In the genomic region with DNA sequence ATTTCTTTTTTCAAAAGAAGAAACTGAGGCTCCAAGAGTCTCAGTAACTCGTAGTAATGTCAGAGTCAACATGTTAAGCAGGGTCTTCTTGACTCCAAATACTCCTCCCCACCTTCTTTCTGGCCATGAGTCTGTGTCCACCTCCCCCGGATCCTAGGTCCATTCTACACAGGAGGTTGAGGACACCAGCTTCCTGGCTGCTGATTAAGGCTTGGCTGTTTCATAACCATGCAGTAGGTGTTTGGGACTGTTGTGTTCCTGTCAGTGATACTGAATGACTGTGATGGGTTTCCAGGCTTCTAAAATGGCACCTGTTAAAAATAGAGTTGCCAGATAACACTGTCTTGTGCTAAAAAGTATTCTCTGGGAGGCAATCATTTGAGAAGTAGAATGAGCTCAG, we compare ENCODE assay signal across 13 cellular contexts. TPM values are rescaled to one million over a fixed set of nuclear protein-coding genes. Genes with fewer than 3 reads are reported as not detected.
"Had no signal": no experiment of that assay in that cellular context is flagged by ENCODE, and none has a peak within 500 bp of the region (broad histone marks: within the 10 kb centered on the region; RNA-seq: fewer than 3 reads in every experiment).

No MANE protein-coding gene starts in this region.

- ATAC-seq: body of pancreas; stimulated activated effector memory CD8-positive, alpha-beta T cell treated with anti-CD3 and anti-CD28 coated beads, Interleukin-12 subunit alpha, Interleukin-12 subunit beta, amount 100 ng/mL, for 72 hours; T-helper 17 cell had no signal

- H3K9me3 ChIP-seq: body of pancreas, ovary, upper lobe of left lung had no signal

- H3K4me3 Mint-ChIP-seq: activated naive CD4-positive, alpha-beta T cell treated with anti-CD3 and anti-CD28 coated beads, Interleukin-2, amount 50 U/mL, for 24 hours; memory B cell; nephron progenitor cell; stimulated activated effector memory CD8-positive, alpha-beta T cell treated with anti-CD3 and anti-CD28 coated beads, Interleukin-12 subunit alpha, Interleukin-12 subunit beta, amount 100 ng/mL, for 72 hours; T-helper 17 cell had no signal

- H3K36me3 ChIP-seq: ovary, upper lobe of left lung had no signal

- H3K36me3 Mint-ChIP-seq: activated naive CD4-positive, alpha-beta T cell treated with anti-CD3 and anti-CD28 coated beads, Interleukin-2, amount 50 U/mL, for 24 hours; memory B cell; stimulated activated effector memory CD8-positive, alpha-beta T cell treated with anti-CD3 and anti-CD28 coated beads, Interleukin-12 subunit alpha, Interleukin-12 subunit beta, amount 100 ng/mL, for 72 hours had no signal

- H3K27ac Mint-ChIP-seq: activated naive CD4-positive, alpha-beta T cell treated with anti-CD3 and anti-CD28 coated beads, Interleukin-2, amount 50 U/mL, for 24 hours; memory B cell; stimulated activated effector memory CD8-positive, alpha-beta T cell treated with anti-CD3 and anti-CD28 coated beads, Interleukin-12 subunit alpha, Interleukin-12 subunit beta, amount 100 ng/mL, for 72 hours; T-helper 17 cell had no signal

- H3K27ac ChIP-seq: body of pancreas, ovary had no signal

- H3K27me3 ChIP-seq: body of pancreas, ovary, upper lobe of left lung had no signal

- H3K4me3 ChIP-seq: body of pancreas, ovary, upper lobe of left lung had no signal

- DNase-seq: activated CD4-positive, alpha-beta T cell treated with anti-CD3 and anti-CD28 coated beads, Interleukin-2, amount 50 U/mL, for 1 hour; activated CD4-positive, CD25-positive, alpha-beta regulatory T cell; amniotic stem cell; body of pancreas; effector CD4-positive, alpha-beta T cell; nephron progenitor cell; ovary; SIG-M5; T-helper 17 cell; upper lobe of left lung had no signal

- H3K4me1 Mint-ChIP-seq: stimulated activated effector memory CD8-positive, alpha-beta T cell treated with anti-CD3 and anti-CD28 coated beads, Interleukin-12 subunit alpha, Interleukin-12 subunit beta, amount 100 ng/mL, for 72 hours had no signal

- H3K9me3 Mint-ChIP-seq: activated naive CD4-positive, alpha-beta T cell treated with anti-CD3 and anti-CD28 coated beads, Interleukin-2, amount 50 U/mL, for 24 hours; memory B cell; nephron progenitor cell; stimulated activated effector memory CD8-positive, alpha-beta T cell treated with anti-CD3 and anti-CD28 coated beads, Interleukin-12 subunit alpha, Interleukin-12 subunit beta, amount 100 ng/mL, for 72 hours had no signal

RNA-seq across cellular contexts. Expression of gene SCHIP1, which starts 18.2 kb away (rescaled TPM):
- total RNA-seq: T-helper 17 cell had no signal
